11 cellular contexts compared by ENCODE assay signal in genomic region chr2:85744771-85745601, GRCh38. TPM values are rescaled to one million over a fixed set of nuclear protein-coding genes. Genes with fewer than 3 reads are reported as not detected.
A peak's percentile ranks its signal among the peaks of the same experiment; 100 is the strongest.
DNase-seq lines count a peak whose midpoint lies in the region; ATAC-seq, FAIRE-seq and TF ChIP-seq lines count a peak whose summit lies in the region.
"Had no signal": no experiment of that assay in that cellular context is flagged by ENCODE, and none has a peak within 500 bp of the region (broad histone marks: within the 10 kb centered on the region; RNA-seq: fewer than 3 reads in every experiment).

No MANE protein-coding gene starts in this region.

- peak; percentile 39 for ATAC-seq in GM12878
- ATAC-seq in HG03520 (IDR thresholded peaks at IDR 0.05; ENCODE audit: unreplicated experiment): no peak
- ATAC-seq in GM18858 (IDR thresholded peaks at IDR 0.05; ENCODE audit: unreplicated experiment): no peak
- no peak for ATAC-seq in HG03280 (IDR thresholded peaks at IDR 0.05; ENCODE audit: unreplicated experiment)
- ATAC-seq in GM18517 (IDR thresholded peaks at IDR 0.05; ENCODE audit: unreplicated experiment): no peak

- H3K36me3 ChIP-seq in GM23248 (ENCODE audit: low read depth) (no peaks in the 10 kb centered on the region), GM12878 (ENCODE audit: control insufficient read depth in 2 of 2, insufficient read depth in 2 of 2, low read length in 1 of 2) (no peaks in the 10 kb centered on the region), spleen (no peaks in the 10 kb centered on the region)

- TF ChIP-seq CTCF in GM12878 (IDR thresholded peaks at IDR 0.05 in 2 of 3, conservative IDR thresholded peaks at IDR 0.05 in 1 of 3; ENCODE audit: control insufficient read depth in 2 of 3, extremely low read depth in 1 of 3, insufficient read depth in 1 of 3, low read depth in 3 of 3, low read length in 3 of 3): no peak
- no peak for TF ChIP-seq CTCF in spleen (IDR thresholded peaks at IDR 0.05 in 8 of 11, conservative IDR thresholded peaks at IDR 0.05 in 3 of 11)

- peak overlapping the region; percentile 54 for H3K4me3 ChIP-seq in GM23248
- H3K4me3 ChIP-seq in GM12878: no peak overlapping the region
- H3K4me3 ChIP-seq in spleen: no peak overlapping the region

- H3K79me2 ChIP-seq in GM23248 (ENCODE audit: insufficient read depth) (no peaks in the 10 kb centered on the region), GM12878 (ENCODE audit: control insufficient read depth, insufficient read depth, low read length) (no peaks in the 10 kb centered on the region)

- H3K9me2 ChIP-seq in GM23248 (ENCODE audit: insufficient read depth): no peaks in the 10 kb centered on the region

- H3K9me3 ChIP-seq in GM23248 (ENCODE audit: low read depth) (no peaks in the 10 kb centered on the region), GM12878 (replicated peaks; ENCODE audit: control insufficient read depth, insufficient read depth, low read length) (peaks cover 16% of the 10 kb centered on the region; the same call in 2 of the 3 replicates), spleen (peaks cover 0 to 6% (median 0%) of the 10 kb centered on the region in 8 donors)

- no TSS peak for BruUV-seq in GM12878 (replicated peaks; lab: Mats Ljungman, UMichigan)

- H3K9ac ChIP-seq in GM23248 (peak overlapping the region; percentile 99), GM12878 (ENCODE audit: control insufficient read depth, insufficient read depth, low read length) (no peak overlapping the region)
- H3K9ac ChIP-seq: KMS-11 had no signal

- H3K27me3 ChIP-seq in GM23248 (replicated peaks; ENCODE audit: insufficient read depth) (no peaks in the 10 kb centered on the region), GM12878 (replicated peaks in 1 of 2; ENCODE audit: control insufficient read depth in 2 of 2, insufficient read depth in 2 of 2, low read length in 1 of 2) (peaks cover 0 to 16% of the 10 kb centered on the region in 2 experiments; a peak in 3 of 4 replicates), spleen (replicated peaks in 1 of 7) (peaks cover 0 to 54% (median 0%) of the 10 kb centered on the region in 7 donors)

- CTCF ChIA-PET in GM12878 (lab: Yijun Ruan, JAX): interaction anchor here (0.9 to 8.2 kb wide), 12 partner anchors 8 to 107 kb away, joined by 3 to 82 read pairs (median 5); no protein-coding TSS in a partner anchor

- peak overlapping the region; percentile 75 for H3K4me2 ChIP-seq in GM23248 (ENCODE audit: unreplicated experiment)
- 0 out of 2 replicates have a peak overlapping the region, but pooled peaks have one; percentile 7 for H3K4me2 ChIP-seq in GM12878 (ENCODE audit: control insufficient read depth, insufficient read depth)
- H3K4me2 ChIP-seq: KMS-11 had no signal

- DNase-seq in GM23248 (peak; percentile 96), GM12878 (ENCODE audit: low read depth, low spot score) (no peak), iris pigment epithelial cell (ENCODE audit: low read depth) (peak; percentile 57), spleen (no peak)
- DNase-seq: GDM1 had no signal

- SMC1A ChIA-PET in GM12878 (lab: Charles Lee; ENCODE audit: uncharacterized antibody, unreplicated experiment): interaction anchor here (0.7 to 4.2 kb wide), 15 partner anchors 9 to 361 kb away, joined by 3 to 30 read pairs (median 4); partner anchors contain the start of genes POLR1A and PTCD3

- no peak for TF ChIP-seq EP300 in GM12878 (IDR thresholded peaks at IDR 0.05; ENCODE audit: borderline replicate concordance in 1 of 2, control insufficient read depth in 1 of 2, low read depth in 2 of 2, low read length in 2 of 2)

- no peak for TF ChIP-seq POLR2A in GM12878 (IDR thresholded peaks at IDR 0.05; ENCODE audit: low read depth, low read length)
- TF ChIP-seq POLR2A in spleen (IDR thresholded peaks at IDR 0.05): no peak

- peak overlapping the region; percentile 100 for H3K27ac ChIP-seq in GM23248
- no peak overlapping the region for H3K27ac ChIP-seq in GM12878 (ENCODE audit: control insufficient read depth, insufficient read depth)
- H3K27ac ChIP-seq in spleen: peak overlapping the region in 7 of 8 donors; percentile 21 to 77 (median 67)
- H3K27ac ChIP-seq: KMS-11 had no signal

- WGBS in GM23248 (ENCODE audit: low coverage in 1 of 2, low lambda C conversion rate in 2 of 2, missing lambda C conversion rate in 2 of 2), 2 experiments: 1 to 2% methylated on average over 9 of the region's 9 CpGs
- WGBS in GM12878 (ENCODE audit: insufficient coverage, insufficient replicate concordance, low lambda C conversion rate, missing lambda C conversion rate): 13% methylated on average over 9 of the region's 9 CpGs
- WGBS in spleen, 5 donors: 50 to 63% (median 55%) methylated on average over 9 of the region's 9 CpGs

- in situ Hi-C loops in GM23248 (cut with MboI) (no loop called here), GM12878 (cut with MboI) (no loop called here)

- FAIRE-seq in GM12878 (lab: Jason Lieb, UNC): no peak

- POLR2A ChIA-PET in GM12878 (lab: Charles Lee): interaction anchor here (0.7 to 1.4 kb wide), 5 partner anchors 8 to 133 kb away, joined by 3 to 7 read pairs (median 4); partner anchors contain the start of gene C2orf68

- H4K20me1 ChIP-seq in GM23248 (ENCODE audit: insufficient read depth): no peaks in the 10 kb centered on the region
- no peaks in the 10 kb centered on the region for H4K20me1 ChIP-seq in GM12878 (ENCODE audit: control insufficient read depth, insufficient read depth)

- no peak for TF ChIP-seq RAD21 in GM12878 (IDR thresholded peaks at IDR 0.05; ENCODE audit: insufficient read depth, low read depth, low read length)

- H3F3A ChIP-seq in GM23248 (ENCODE audit: insufficient read depth): peaks cover 72% of the 10 kb centered on the region

- intact Hi-C loops in GM12878 (cut with micrococcal nuclease; ENCODE audit: unreplicated experiment) (no loop called here), spleen (cut with DNase I; ENCODE audit: low total_unique reads) (loop anchor here (10.0 kb wide), 1 partner anchor 50 kb away; no protein-coding TSS in a partner anchor)

- H2AFZ ChIP-seq in GM23248 (0 out of 2 replicates have a peak overlapping the region, but pooled peaks have one; percentile 1), GM12878 (ENCODE audit: control insufficient read depth, low read depth, low read length) (no peak overlapping the region)

- H3K4me1 ChIP-seq in GM23248 (ENCODE audit: insufficient read depth): peaks cover 65% of the 10 kb centered on the region
- H3K4me1 ChIP-seq in GM12878 (ENCODE audit: control insufficient read depth, insufficient read depth, low read length): peaks cover 16% of the 10 kb centered on the region
- peaks cover 6 to 74% (median 32%) of the 10 kb centered on the region in 6 donors for H3K4me1 ChIP-seq in spleen

- RAD21 ChIA-PET in GM12878 (lab: Charles Lee; ENCODE audit: unreplicated experiment): interaction anchor here (0.7 to 2.3 kb wide), 15 partner anchors 8 to 291 kb away, joined by 3 to 17 read pairs (median 4); partner anchors contain the start of gene ATOH8

TF ChIP-seq in GM12878, 131 proteins besides CTCF, POLR2A, EP300 and RAD21 (continues in another document):
- TF ChIP-seq CBFB (IDR thresholded peaks at IDR 0.05; ENCODE audit: low read depth) (no peak), TARDBP (IDR thresholded peaks at IDR 0.05; ENCODE audit: borderline replicate concordance) (no peak)

RNA-seq across cellular contexts. Expression of gene ATOH8, which starts 8.8 kb away (rescaled TPM):
- total RNA-seq in GM23248 (2014; rRNA removed; shearing (Covaris generic)): 40.7 and 50.1 TPM in 2 replicates
- polyA plus RNA-seq in GM23248 (2016; fragmentation: Nextera tagmentation; extraction: Ambion mirVana): 12.0 and 12.7 TPM in 2 replicates
- total RNA-seq in GM12878 (2013; cell fraction: nucleolus; rRNA removed): 0.56 and 1.6 TPM in 2 replicates
- total RNA-seq in GM12878 (2014; rRNA removed): not detected in 2 replicates
- 0.09 TPM in 1 of 2 replicates, not detected in the other for total RNA-seq in GM12878 (2014; rRNA removed; fragmentation: Illumina TruSeq; extraction: Trizol)
- 0.21 TPM in 1 of 2 replicates, not detected in the other for total RNA-seq in GM12878 (2021)
- polyA plus RNA-seq in GM12878 (2011; ENCODE audit: low read depth): not detected
- 0.39 and 0.60 TPM in 2 replicates for polyA plus RNA-seq in GM12878 (2011; rRNA removed)
- 0.72 and 1.0 TPM in 2 replicates for polyA plus RNA-seq in GM12878 (2011; cell fraction: cytosol; rRNA removed)
- polyA plus RNA-seq in GM12878 (2011; cell fraction: nucleus; rRNA removed): 1.6 and 1.7 TPM in 2 replicates
- 0.07 TPM in 1 of 2 replicates, not detected in the other for polyA plus RNA-seq in GM12878 (2012)
- polyA plus RNA-seq in GM12878 (2014; fragmentation: Illumina TruSeq; extraction: Trizol): not detected in 2 replicates
- polyA plus RNA-seq in GM12878 (2014; fragmentation: Nextera tagmentation; extraction: Ambion mirVana): under 1 TPM in 1 of 2 experiments, not detected in 1; 0.03 TPM
- polyA plus RNA-seq in GM12878 (2014; rRNA removed): not detected in 2 replicates
- not detected for polyA plus RNA-seq in GM12878 (2016; fragmentation: Nextera tagmentation; extraction: Ambion mirVana)
- polyA minus RNA-seq in GM12878 (2011; rRNA and poly(A)+ RNA removed): 1.0 and 1.4 TPM in 2 replicates
- 0.31 and 1.2 TPM in 2 replicates for polyA minus RNA-seq in GM12878 (2011; cell fraction: cytosol; rRNA and poly(A)+ RNA removed)
- polyA minus RNA-seq in GM12878 (2011; cell fraction: nucleus; rRNA and poly(A)+ RNA removed): 0.48 and 0.86 TPM in 2 replicates
- total RNA-seq in spleen: 10 to 100 TPM in 6 of 7 donors, 1 to 10 TPM in 1; 6.4 to 53.0 (median 18.6) TPM
- 10 to 100 TPM in 1 of 3 donors, 1 to 10 TPM in 2; 7.2 to 17.6 (median 9.4) TPM for polyA plus RNA-seq in spleen

RNA-seq across cellular contexts. Expression of gene GNLY, which starts 50.8 kb away (rescaled TPM):
- not detected in 2 replicates for total RNA-seq in GM23248 (2014; rRNA removed; shearing (Covaris generic))
- polyA plus RNA-seq in GM23248 (2016; fragmentation: Nextera tagmentation; extraction: Ambion mirVana): not detected in 2 replicates
- total RNA-seq in GM12878 (2013; cell fraction: nucleolus; rRNA removed): not detected in 2 replicates
- not detected in 2 replicates for total RNA-seq in GM12878 (2014; rRNA removed)
- 0.18 TPM in 1 of 2 replicates, not detected in the other for total RNA-seq in GM12878 (2014; rRNA removed; fragmentation: Illumina TruSeq; extraction: Trizol)
- total RNA-seq in GM12878 (2021): not detected in 2 replicates
- not detected for polyA plus RNA-seq in GM12878 (2011; ENCODE audit: low read depth)
- polyA plus RNA-seq in GM12878 (2011; rRNA removed): 0.40 and 0.42 TPM in 2 replicates
- 0.50 and 0.79 TPM in 2 replicates for polyA plus RNA-seq in GM12878 (2011; cell fraction: cytosol; rRNA removed)
- polyA plus RNA-seq in GM12878 (2011; cell fraction: nucleus; rRNA removed): 0.67 and 0.99 TPM in 2 replicates
- 0.23 and 0.27 TPM in 2 replicates for polyA plus RNA-seq in GM12878 (2012)
- polyA plus RNA-seq in GM12878 (2014; fragmentation: Illumina TruSeq; extraction: Trizol): not detected in 2 replicates
- polyA plus RNA-seq in GM12878 (2014; fragmentation: Nextera tagmentation; extraction: Ambion mirVana): not detected
- not detected in 2 replicates for polyA plus RNA-seq in GM12878 (2014; rRNA removed)
- not detected for polyA plus RNA-seq in GM12878 (2016; fragmentation: Nextera tagmentation; extraction: Ambion mirVana)
- 1.2 TPM in 1 of 2 replicates, not detected in the other for polyA minus RNA-seq in GM12878 (2011; rRNA and poly(A)+ RNA removed)
- polyA minus RNA-seq in GM12878 (2011; cell fraction: cytosol; rRNA and poly(A)+ RNA removed): not detected in 2 replicates
- 0.29 and 0.48 TPM in 2 replicates for polyA minus RNA-seq in GM12878 (2011; cell fraction: nucleus; rRNA and poly(A)+ RNA removed)
- total RNA-seq in spleen: 10 to 100 TPM; 17.4 to 87.8 (median 42.6) TPM
- polyA plus RNA-seq in spleen: 10 to 100 TPM; 13.1 to 38.9 (median 31.5) TPM
- total RNA-seq: lung microvascular endothelial cell had no signal

Comparison
In these comparisons a context has a peak if more than half of its experiments do, and no peak if none do; other contexts are left out.
1. DNase-seq: peak in GM23248 (single experiment) and iris pigment epithelial cell (single experiment); none in GM12878 (single experiment) and spleen (single experiment).
2. RNA of gene GNLY, which starts 50.8 kb away (total RNA-seq): 17.4 to 87.8 TPM in spleen; not detected in GM23248 and 0.18 TPM in GM12878; every median in the first group is over 10 times any median in the second.